ENCODE assay signal across 9 cellular contexts in genomic region chr3:128804817-128805166, GRCh38.
DNase-seq lines count a peak whose midpoint lies in the region; ATAC-seq and TF ChIP-seq lines count a peak whose summit lies in the region.
"Had no signal": no experiment of that assay in that cellular context is flagged by ENCODE, and none has a peak within 500 bp of the region (broad histone marks: within the 10 kb centered on the region; RNA-seq: fewer than 3 reads in every experiment).

No MANE protein-coding gene starts in this region.

- H3K9me3 ChIP-seq in CD4-positive, alpha-beta T cell (ENCODE audit: control insufficient read depth, low read length), result no peaks in the 10 kb centered on the region

- CTCF ChIA-PET in CD4-positive, alpha-beta T cell (lab: Charles Lee), result interaction anchor here (1.0 to 2.6 kb wide), 5 partner anchors 9 to 187 kb away, joined by 3 to 28 read pairs (median 9); no protein-coding TSS in a partner anchor

- peak overlapping the region; percentile 96 for H3K27ac Mint-ChIP-seq in CD4-positive, alpha-beta T cell
- peak overlapping the region; percentile 71 to 90 (median 86) for H3K27ac Mint-ChIP-seq in nephron

- H3K4me3 Mint-ChIP-seq in CD4-positive, alpha-beta T cell, result peak overlapping the region; percentile 75
- H3K4me3 Mint-ChIP-seq in nephron, result peak overlapping the region in 2 of 3 experiments; percentile 20 to 45

- peak overlapping the region; percentile 86 for H3K27ac ChIP-seq in CD4-positive, alpha-beta T cell (ENCODE audit: low read depth, low read length)

- no peaks in the 10 kb centered on the region for H3K9me3 Mint-ChIP-seq in CD4-positive, alpha-beta T cell
- H3K9me3 Mint-ChIP-seq in nephron, result no peaks in the 10 kb centered on the region

- no peak for ATAC-seq in CD4-positive, alpha-beta T cell (ENCODE audit: poor library complexity)
- ATAC-seq in HG02885 (IDR thresholded peaks at IDR 0.05; ENCODE audit: poor library complexity, unreplicated experiment), result no peak

- H3K4me3 ChIP-seq in epithelial cell of proximal tubule (ENCODE audit: low read depth, low read length), result peak overlapping the region; percentile 32
- H3K4me3 ChIP-seq: SK-N-MC had no signal

- peaks cover 75% of the 10 kb centered on the region for H3K4me1 Mint-ChIP-seq in CD4-positive, alpha-beta T cell (ENCODE audit: low read depth)
- H3K4me1 Mint-ChIP-seq in nephron, result peaks cover 64% of the 10 kb centered on the region

- no peaks in the 10 kb centered on the region for H3K27me3 Mint-ChIP-seq in CD4-positive, alpha-beta T cell
- no peaks in the 10 kb centered on the region for H3K27me3 Mint-ChIP-seq in nephron (ENCODE audit: low read depth)

- POLR2A ChIA-PET in CD4-positive, alpha-beta T cell (lab: Charles Lee), result interaction anchor here (0.9 to 3.7 kb wide), 18 partner anchors 10 to 317 kb away, joined by 3 to 56 read pairs (median 6); partner anchors contain the start of genes ACAD9, RAB43, RAB7A and RPN1

- TF ChIP-seq CTCF in CD4-positive, alpha-beta T cell (IDR thresholded peaks at IDR 0.05), result no peak
- no peak for TF ChIP-seq CTCF in epithelial cell of proximal tubule (conservative IDR thresholded peaks at IDR 0.05; ENCODE audit: low read depth, low read length)
- no peak for TF ChIP-seq CTCF in nephron (IDR thresholded peaks at IDR 0.05; ENCODE audit: unreplicated experiment in 3 of 3)

- H3K36me3 Mint-ChIP-seq in CD4-positive, alpha-beta T cell (ENCODE audit: low read depth), result peaks cover 67% of the 10 kb centered on the region
- peaks cover 61% of the 10 kb centered on the region for H3K36me3 Mint-ChIP-seq in nephron (ENCODE audit: low read depth)

- intact Hi-C loops in CD4-positive, alpha-beta T cell (cut with DNase I, micrococcal nuclease), result loop anchor here in 1 of 2 experiments (1.0 kb wide), 1 partner anchor 123 kb away; no protein-coding TSS in a partner anchor

- DNase-seq in CD4-positive, alpha-beta T cell, result no peak
- DNase-seq in NCI-H2107 treated with DMSO at 0.1 percent for 48 hours (lab: John Stamatoyannopoulos, UW; ENCODE audit: unreplicated experiment) (peak; percentile 86), epithelial cell of proximal tubule (ENCODE audit: low read depth) (no peak), NCI-H1105 (lab: John Stamatoyannopoulos, UW) (no peak), NCI-H524 treated with DMSO at 0.1 percent for 48 hours (lab: John Stamatoyannopoulos, UW) (no peak), HCEC 1CT (no peak)

- no peaks in the 10 kb centered on the region for H3K27me3 ChIP-seq in CD4-positive, alpha-beta T cell (ENCODE audit: control insufficient read depth, insufficient read depth, low read length)
